Comparison of ENCODE assay signal across 18 cellular contexts in the genomic region with DNA sequence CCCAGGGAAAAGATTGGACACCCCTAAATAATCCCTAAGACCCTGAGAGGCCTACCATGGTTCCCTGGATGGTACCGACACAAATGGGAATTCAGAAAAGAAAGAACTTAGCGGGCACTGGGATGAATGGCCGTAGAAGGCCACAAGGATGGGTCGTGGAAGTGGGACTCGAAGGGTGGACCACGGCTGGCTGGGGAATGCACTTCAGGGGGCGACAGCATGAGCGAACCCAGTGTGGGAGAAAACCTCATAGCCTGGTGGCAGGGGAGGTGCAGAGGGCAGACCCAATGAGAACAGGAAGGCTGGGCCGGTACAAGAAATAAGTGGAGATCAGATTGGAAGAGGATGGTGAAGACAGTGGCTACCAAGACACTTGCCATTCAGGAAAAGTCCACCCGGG. TPM values are rescaled to one million over a fixed set of nuclear protein-coding genes. Genes with fewer than 3 reads are reported as not detected.
A peak's percentile ranks its signal among the peaks of the same experiment; 100 is the strongest.
DNase-seq lines count a peak whose midpoint lies in the region; ATAC-seq, FAIRE-seq and TF ChIP-seq lines count a peak whose summit lies in the region.
"Had no signal": no experiment of that assay in that cellular context is flagged by ENCODE, and none has a peak within 500 bp of the region (broad histone marks: within the 10 kb centered on the region; RNA-seq: fewer than 3 reads in every experiment).

No MANE protein-coding gene starts in this region.

- POLR2A ChIA-PET in endothelial cell of umbilical vein (lab: Charles Lee): no interaction called here

- TF ChIP-seq POLR2A in endothelial cell of umbilical vein (IDR thresholded peaks at IDR 0.05; ENCODE audit: low read depth, low read length) (no peak), upper lobe of left lung (IDR thresholded peaks at IDR 0.05) (no peak)

- H3K4me1 ChIP-seq in endothelial cell of umbilical vein (ENCODE audit: control insufficient read depth, extremely low read depth, insufficient read depth, low read length): peaks cover 47% of the 10 kb centered on the region
- peaks cover 31 to 54% (median 40%) of the 10 kb centered on the region in 4 donors for H3K4me1 ChIP-seq in upper lobe of left lung

- no peaks in the 10 kb centered on the region for H3K27me3 Mint-ChIP-seq in nephron (ENCODE audit: low read depth)
- H3K27me3 Mint-ChIP-seq: effector memory CD8-positive, alpha-beta T cell had no signal

- dilution Hi-C loops in endothelial cell of umbilical vein (cut with MboI; ENCODE audit: extremely low pct_ligation_motif_present, low sequenced_read_pairs): no loop called here

- H3K36me3 ChIP-seq in endothelial cell of umbilical vein (ENCODE audit: control insufficient read depth in 2 of 2, extremely low read depth in 1 of 2, insufficient read depth in 2 of 2, low read length in 2 of 2) (peaks cover 2 to 4% of the 10 kb centered on the region in 2 experiments), upper lobe of left lung (no peaks in the 10 kb centered on the region)
- H3K36me3 ChIP-seq: WERI-Rb-1 had no signal

- no peak overlapping the region for H3K4me3 Mint-ChIP-seq in nephron
- H3K4me3 Mint-ChIP-seq: effector memory CD8-positive, alpha-beta T cell had no signal

- H3K4me2 ChIP-seq in endothelial cell of umbilical vein (ENCODE audit: insufficient read depth, low read length): peak overlapping the region; percentile 58
- H3K4me2 ChIP-seq: hepatocyte, KMS-11 had no signal

- DNase-seq in activated CD8-positive, alpha-beta memory T cell treated with anti-CD3 and anti-CD28 coated beads for 24 hours: peak; percentile 45
- no peak for DNase-seq in activated CD8-positive, alpha-beta memory T cell treated with anti-CD3 and anti-CD28 coated beads, Interleukin-2, amount 50 U/mL, for 48 hours
- DNase-seq in endothelial cell of umbilical vein (ENCODE audit: low read depth, low spot score) (no peak), upper lobe of left lung (no peak), COLO829 (ENCODE audit: low spot score) (no peak)
- DNase-seq in activated naive CD4-positive, alpha-beta T cell (lab: John Stamatoyannopoulos, UW): no peak
- no peak for DNase-seq in stimulated activated CD4-positive, alpha-beta T cell treated with anti-CD3 and anti-CD28 coated beads, Interleukin-4, amount 100 ng/mL, for 1 hour
- DNase-seq: DMS 273 treated with DMSO at 0.1 percent for 48 hours; effector memory CD8-positive, alpha-beta T cell; NCI-H2029; NCI-H82; stimulated activated CD4-positive, alpha-beta T cell treated with anti-CD3 and anti-CD28 coated beads, Interleukin-4, amount 100 ng/mL, for 24 hours; stimulated activated naive CD4-positive, alpha-beta T cell treated with Interleukin-2 at 50 U/mL for 16 hours; WERI-Rb-1 had no signal

- no peak overlapping the region for H3K9ac ChIP-seq in endothelial cell of umbilical vein (replicated peaks; ENCODE audit: extremely low read depth, insufficient read depth, low read length)
- H3K9ac ChIP-seq: KMS-11 had no signal

- TF ChIP-seq EP300 in upper lobe of left lung (IDR thresholded peaks at IDR 0.05): no peak

- H3K27me3 ChIP-seq in endothelial cell of umbilical vein (ENCODE audit: control insufficient read depth in 2 of 2, insufficient read depth in 2 of 2, low read length in 2 of 2) (no peaks in the 10 kb centered on the region), upper lobe of left lung (no peaks in the 10 kb centered on the region)
- H3K27me3 ChIP-seq: hepatocyte, SJSA1 had no signal

- ATAC-seq in upper lobe of left lung (ENCODE audit: low FRiP score in 2 of 2): no peak
- ATAC-seq: effector memory CD8-positive, alpha-beta T cell had no signal

- WGBS in upper lobe of left lung, 2 donors: 86 to 89% methylated on average over 10 of the region's 10 CpGs

- peaks cover 96% of the 10 kb centered on the region for H3K79me2 ChIP-seq in endothelial cell of umbilical vein (ENCODE audit: control insufficient read depth, insufficient read depth, low read length)

- intact Hi-C loops in endothelial cell of umbilical vein (cut with micrococcal nuclease): no loop called here

- peak overlapping the region; percentile 52 to 87 (median 58) for H3K27ac Mint-ChIP-seq in nephron

- TF ChIP-seq CTCF in endothelial cell of umbilical vein (IDR thresholded peaks at IDR 0.05; ENCODE audit: extremely low read depth in 1 of 2, insufficient read depth in 1 of 2, low read depth in 1 of 2, low read length in 2 of 2) (no peak), nephron (IDR thresholded peaks at IDR 0.05; ENCODE audit: unreplicated experiment in 3 of 3) (no peak), upper lobe of left lung (IDR thresholded peaks at IDR 0.05) (no peak)

- H3K4me3 ChIP-seq in endothelial cell of umbilical vein (replicated peaks in 1 of 3; ENCODE audit: insufficient read depth in 1 of 3, low read depth in 1 of 3, low read length in 3 of 3) (no peak overlapping the region), upper lobe of left lung (peak overlapping the region in 1 of 4 donors; percentile 15)
- H3K4me3 ChIP-seq: hepatocyte, SJSA1 had no signal

- CTCF ChIA-PET in endothelial cell of umbilical vein (lab: Charles Lee): interaction anchor here (0.6 to 3.0 kb wide), 5 partner anchors 12 to 89 kb away, joined by 4 to 22 read pairs (median 11); a partner anchor contains a TSS

- H3K9me1 ChIP-seq in endothelial cell of umbilical vein (replicated peaks; ENCODE audit: control insufficient read depth, extremely low read depth, insufficient read depth, low read length): no peaks in the 10 kb centered on the region

- BruUV-seq in endothelial cell of umbilical vein (replicated peaks; lab: Mats Ljungman, UMichigan): no TSS peak

- peak overlapping the region; percentile 12 for H3K27ac ChIP-seq in endothelial cell of umbilical vein (ENCODE audit: insufficient read depth, low read depth, low read length)
- peak overlapping the region; percentile 75 to 80 (median 78) for H3K27ac ChIP-seq in upper lobe of left lung
- H3K27ac ChIP-seq: hepatocyte, KMS-11, WERI-Rb-1 had no signal

- no peak overlapping the region for H2AFZ ChIP-seq in endothelial cell of umbilical vein (ENCODE audit: low read depth, low read length)
- H2AFZ ChIP-seq: hepatocyte had no signal

- H3K36me3 Mint-ChIP-seq in nephron (ENCODE audit: low read depth): peaks cover 24% of the 10 kb centered on the region

- no peaks in the 10 kb centered on the region for H3K9me3 ChIP-seq in endothelial cell of umbilical vein (replicated peaks; ENCODE audit: control insufficient read depth, insufficient read depth, low read length)
- no peaks in the 10 kb centered on the region for H3K9me3 ChIP-seq in upper lobe of left lung
- H3K9me3 ChIP-seq: SJSA1 had no signal

- H3K4me1 Mint-ChIP-seq in nephron: peaks cover 32% of the 10 kb centered on the region

- H3K9me3 Mint-ChIP-seq in nephron: peaks cover 15% of the 10 kb centered on the region
- H3K9me3 Mint-ChIP-seq: effector memory CD8-positive, alpha-beta T cell had no signal

- FAIRE-seq in endothelial cell of umbilical vein (lab: Jason Lieb, UNC): no peak

- H4K20me1 ChIP-seq in endothelial cell of umbilical vein (replicated peaks; ENCODE audit: control insufficient read depth, extremely low read depth, insufficient read depth, low read length): peaks cover 9% of the 10 kb centered on the region

TF ChIP-seq in endothelial cell of umbilical vein, 7 proteins besides CTCF, POLR2A, EP300 and RAD21:
- TF ChIP-seq JUN (IDR thresholded peaks at IDR 0.05; ENCODE audit: borderline replicate concordance, insufficient read depth, insufficient read length, low read depth) (no peak), GATA2 (IDR thresholded peaks at IDR 0.05; ENCODE audit: insufficient read depth, insufficient read length, low read depth, low read length) (no peak), EZH2 (IDR thresholded peaks at IDR 0.05; ENCODE audit: borderline replicate concordance, low read depth, low read length, severe bottlenecking) (no peak), FOS (IDR thresholded peaks at IDR 0.05; ENCODE audit: borderline replicate concordance, insufficient read depth, low read length) (no peak), POLR2AphosphoS5 (IDR thresholded peaks at IDR 0.05; ENCODE audit: insufficient read depth, low read depth, low read length) (no peak), MYC (IDR thresholded peaks at IDR 0.05; ENCODE audit: low read depth, low read length) (no peak)
- TF ChIP-seq, protein P1, sequence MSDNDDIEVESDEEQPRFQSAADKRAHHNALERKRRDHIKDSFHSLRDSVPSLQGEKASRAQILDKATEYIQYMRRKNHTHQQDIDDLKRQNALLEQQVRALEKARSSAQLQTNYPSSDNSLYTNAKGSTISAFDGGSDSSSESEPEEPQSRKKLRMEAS (IDR thresholded peaks at IDR 0.05; ENCODE audit: insufficient read depth, insufficient read length): no peak

RNA-seq across cellular contexts. Expression of a gene that starts 28.7 kb away (rescaled TPM):
- total RNA-seq in endothelial cell of umbilical vein: 65.7 and 67.6 TPM in 2 replicates
- 25.4 and 33.5 TPM in 2 replicates for polyA plus RNA-seq in endothelial cell of umbilical vein
- polyA plus RNA-seq in endothelial cell of umbilical vein (2011; cell fraction: cytosol; rRNA removed): 27.0 and 33.0 TPM in 2 replicates
- polyA plus RNA-seq in endothelial cell of umbilical vein (2011; cell fraction: nucleus; rRNA removed): 42.0 and 42.2 TPM in 2 replicates
- 48.9 and 49.6 TPM in 2 replicates for polyA plus RNA-seq in endothelial cell of umbilical vein (2012)
- polyA minus RNA-seq in endothelial cell of umbilical vein: 44.9 and 45.7 TPM in 2 replicates
- 17.7 TPM for polyA minus RNA-seq in endothelial cell of umbilical vein (2011; cell fraction: cytosol; rRNA and poly(A)+ RNA removed)
- polyA minus RNA-seq in endothelial cell of umbilical vein (2011; cell fraction: nucleus; rRNA and poly(A)+ RNA removed): 33.7 and 49.2 TPM in 2 replicates
- 10 to 100 TPM; 26.2 to 44.4 (median 39.5) TPM for total RNA-seq in upper lobe of left lung
